1 cellular context compared by ENCODE assay signal in genomic region chr1:203453016-203453415, GRCh38.
TF ChIP-seq lines count a peak whose summit lies in the region.

No MANE protein-coding gene starts in this region.

TF ChIP-seq in IMR-90, 13 proteins besides CTCF, POLR2A, EP300 and RAD21:
- TF ChIP-seq MAZ (IDR thresholded peaks at IDR 0.05; ENCODE audit: borderline replicate concordance, low read depth, low read length), result no peak
- no peak for TF ChIP-seq FOS (IDR thresholded peaks at IDR 0.05; ENCODE audit: low read depth, low read length)
- no peak for TF ChIP-seq MAFK (IDR thresholded peaks at IDR 0.05; ENCODE audit: low read depth, low read length)
- TF ChIP-seq BHLHE40 (IDR thresholded peaks at IDR 0.05; ENCODE audit: low read depth, low read length), result no peak
- TF ChIP-seq RFX5 (IDR thresholded peaks at IDR 0.05; ENCODE audit: low read depth, low read length), result no peak
- no peak for TF ChIP-seq MXI1 (IDR thresholded peaks at IDR 0.05; ENCODE audit: borderline replicate concordance, low read depth, low read length)
- no peak for TF ChIP-seq NFE2L2 (IDR thresholded peaks at IDR 0.05; ENCODE audit: low read depth, low read length)
- no peak for TF ChIP-seq USF2 (IDR thresholded peaks at IDR 0.05; ENCODE audit: low read depth, low read length)
- no peak for TF ChIP-seq CEBPB (IDR thresholded peaks at IDR 0.05; ENCODE audit: low read depth, low read length)
- no peak for TF ChIP-seq SMC3 (IDR thresholded peaks at IDR 0.05; ENCODE audit: low read depth, low read length)
- no peak for TF ChIP-seq CHD1 (IDR thresholded peaks at IDR 0.05; ENCODE audit: low read depth, low read length)
- TF ChIP-seq RCOR1 (IDR thresholded peaks at IDR 0.05; ENCODE audit: insufficient replicate concordance, low read length), result no peak
- TF ChIP-seq ELK1 (IDR thresholded peaks at IDR 0.05; ENCODE audit: borderline replicate concordance, low read depth, low read length), result no peak
